Comparison of ENCODE assay signal across 8 cellular contexts in the genomic region with DNA sequence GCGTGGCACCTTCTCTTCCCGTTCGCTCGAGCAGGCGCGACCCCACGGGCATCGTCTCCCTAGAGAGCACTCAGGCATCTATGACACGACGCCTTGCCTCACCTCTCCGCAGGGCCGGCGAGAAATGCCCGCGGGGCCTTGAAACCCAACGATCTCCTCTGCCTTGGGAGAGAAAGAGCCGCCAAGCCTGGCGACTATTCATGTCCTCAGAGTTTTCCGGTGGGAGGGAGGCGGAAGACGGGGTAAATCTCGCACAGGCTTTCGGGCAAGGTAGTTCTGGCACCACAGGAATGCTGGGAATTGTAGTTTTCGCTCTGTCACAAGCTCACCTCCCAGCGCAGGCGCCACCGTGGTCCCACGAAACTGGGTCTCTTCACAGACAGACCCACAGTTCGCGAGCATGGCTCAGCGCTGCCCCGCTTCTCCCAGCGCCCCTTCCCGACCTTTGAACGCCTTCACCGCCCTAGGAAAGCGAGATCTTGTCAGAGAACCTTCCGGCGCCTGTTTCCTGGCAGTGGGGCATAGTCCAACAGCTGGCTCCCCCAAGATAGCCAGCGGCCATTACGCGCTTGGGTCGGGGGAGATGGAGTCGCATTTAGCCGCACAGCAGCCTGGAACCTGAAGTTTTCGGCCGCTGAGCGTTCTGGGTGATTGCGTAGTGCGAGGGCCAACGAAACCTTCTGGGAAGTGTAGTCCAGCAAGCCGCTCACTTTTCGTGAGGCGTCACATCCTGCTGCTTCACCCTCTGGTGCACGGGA. TPM values are rescaled to one million over a fixed set of nuclear protein-coding genes. Genes with fewer than 3 reads are reported as not detected.
DNase-seq lines count a peak whose midpoint lies in the region; ATAC-seq and TF ChIP-seq lines count a peak whose summit lies in the region.

A gene with protein sequence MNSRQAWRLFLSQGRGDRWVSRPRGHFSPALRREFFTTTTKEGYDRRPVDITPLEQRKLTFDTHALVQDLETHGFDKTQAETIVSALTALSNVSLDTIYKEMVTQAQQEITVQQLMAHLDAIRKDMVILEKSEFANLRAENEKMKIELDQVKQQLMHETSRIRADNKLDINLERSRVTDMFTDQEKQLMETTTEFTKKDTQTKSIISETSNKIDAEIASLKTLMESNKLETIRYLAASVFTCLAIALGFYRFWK (minus strand): TSS at position 597 of the 758 bp plus-strand sequence. CDS start 395 bp downstream, at position 202.

- H3K27ac Mint-ChIP-seq in WTC11 = peak within 1 kb of the TSS; percentile 99

- peak within 1 kb of the TSS; percentile 92 for H2AFZ ChIP-seq in smooth muscle cell (ENCODE audit: low read depth)

- peaks cover 38% of the 10 kb centered on the region for H3K79me2 ChIP-seq in smooth muscle cell (ENCODE audit: low read depth)

- TF ChIP-seq CTCF in WTC11 (IDR thresholded peaks at IDR 0.05) = no peak
- no peak for TF ChIP-seq CTCF in cardiac fibroblast (IDR thresholded peaks at IDR 0.05; ENCODE audit: low read depth, low read length)
- peak; percentile 24 for TF ChIP-seq CTCF in smooth muscle cell (IDR thresholded peaks at IDR 0.05; ENCODE audit: borderline replicate concordance, insufficient read depth, poor library complexity, severe bottlenecking)

- under 1% methylated on average over 54 of the region's 55 CpGs for WGBS in smooth muscle cell (ENCODE audit: low lambda C conversion rate)

- no peaks in the 10 kb centered on the region for H3K27me3 Mint-ChIP-seq in WTC11 (ENCODE audit: low read depth)

- H3K4me3 ChIP-seq in cardiac fibroblast (replicated peaks in 1 of 2; ENCODE audit: low read depth in 2 of 2, low read length in 2 of 2) (peak within 1 kb of the TSS; percentile 90 to 91), smooth muscle cell (peak within 1 kb of the TSS; percentile 84)

- no peaks in the 10 kb centered on the region for H4K20me1 ChIP-seq in smooth muscle cell (ENCODE audit: low read depth)

- peaks cover 20% of the 10 kb centered on the region for H3K4me1 ChIP-seq in smooth muscle cell (ENCODE audit: low read depth)

- POLR2A ChIA-PET in WTC11 (lab: Charles Lee) = interaction anchor here (0.6 to 1.2 kb wide), 6 partner anchors 36 to 440 kb away, joined by 3 to 6 read pairs (median 4); a partner anchor contains a TSS

- H3K9me3 ChIP-seq in smooth muscle cell (replicated peaks; ENCODE audit: low read depth) = no peaks in the 10 kb centered on the region

- DNase-seq in AG08395 (ENCODE audit: low spot score) = peak; percentile 95
- DNase-seq in NCI-H226 = peak; percentile 97
- peak; percentile 94 for DNase-seq in WTC11 (ENCODE audit: low spot score)
- DNase-seq in cardiac fibroblast (ENCODE audit: low read depth in 2 of 2) = peak; percentile 98
- DNase-seq in iPS-NIHi7 (ENCODE audit: extremely low spot score) = peak; percentile 93
- peak; percentile 95 for DNase-seq in smooth muscle cell (lab: John Stamatoyannopoulos, UW; ENCODE audit: unreplicated experiment)

- peak within 1 kb of the TSS; percentile 91 for H3K4me3 Mint-ChIP-seq in WTC11

- no peaks in the 10 kb centered on the region for H3K9me3 Mint-ChIP-seq in WTC11

- H3K36me3 Mint-ChIP-seq in WTC11 = no peaks in the 10 kb centered on the region

- peak within 1 kb of the TSS; percentile 94 for H3K27ac ChIP-seq in smooth muscle cell (ENCODE audit: low read depth)

- peaks cover 23% of the 10 kb centered on the region for H3K4me1 Mint-ChIP-seq in WTC11

- ATAC-seq in GM18909 (IDR thresholded peaks at IDR 0.05; ENCODE audit: poor library complexity, unreplicated experiment) (peak; percentile 90), HG03175 (IDR thresholded peaks at IDR 0.05; ENCODE audit: unreplicated experiment) (peak; percentile 87), WTC11 (peak; percentile 94)

- H3K9ac ChIP-seq in smooth muscle cell (ENCODE audit: low read depth) = peak within 1 kb of the TSS; percentile 92

- H3K4me2 ChIP-seq in smooth muscle cell = peak within 1 kb of the TSS; percentile 95

- H3F3A ChIP-seq in smooth muscle cell (ENCODE audit: low read depth) = peaks cover 6% of the 10 kb centered on the region

- no peaks in the 10 kb centered on the region for H3K27me3 ChIP-seq in smooth muscle cell (ENCODE audit: low read depth)

- no peaks in the 10 kb centered on the region for H3K36me3 ChIP-seq in smooth muscle cell (ENCODE audit: low read depth)

- CTCF ChIA-PET in WTC11 (lab: Charles Lee) = interaction anchor here (0.6 to 1.2 kb wide), 4 partner anchors 9 to 144 kb away, joined by 3 to 6 read pairs (median 3); a partner anchor contains a TSS

TF ChIP-seq in WTC11, 78 proteins besides CTCF, POLR2A, EP300 and RAD21 (continues in another document):
- TF ChIP-seq, protein P1, sequence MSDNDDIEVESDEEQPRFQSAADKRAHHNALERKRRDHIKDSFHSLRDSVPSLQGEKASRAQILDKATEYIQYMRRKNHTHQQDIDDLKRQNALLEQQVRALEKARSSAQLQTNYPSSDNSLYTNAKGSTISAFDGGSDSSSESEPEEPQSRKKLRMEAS (CRISPR knock-in tag; IDR thresholded peaks at IDR 0.05) = peak; percentile 83
- TF ChIP-seq, protein P2, sequence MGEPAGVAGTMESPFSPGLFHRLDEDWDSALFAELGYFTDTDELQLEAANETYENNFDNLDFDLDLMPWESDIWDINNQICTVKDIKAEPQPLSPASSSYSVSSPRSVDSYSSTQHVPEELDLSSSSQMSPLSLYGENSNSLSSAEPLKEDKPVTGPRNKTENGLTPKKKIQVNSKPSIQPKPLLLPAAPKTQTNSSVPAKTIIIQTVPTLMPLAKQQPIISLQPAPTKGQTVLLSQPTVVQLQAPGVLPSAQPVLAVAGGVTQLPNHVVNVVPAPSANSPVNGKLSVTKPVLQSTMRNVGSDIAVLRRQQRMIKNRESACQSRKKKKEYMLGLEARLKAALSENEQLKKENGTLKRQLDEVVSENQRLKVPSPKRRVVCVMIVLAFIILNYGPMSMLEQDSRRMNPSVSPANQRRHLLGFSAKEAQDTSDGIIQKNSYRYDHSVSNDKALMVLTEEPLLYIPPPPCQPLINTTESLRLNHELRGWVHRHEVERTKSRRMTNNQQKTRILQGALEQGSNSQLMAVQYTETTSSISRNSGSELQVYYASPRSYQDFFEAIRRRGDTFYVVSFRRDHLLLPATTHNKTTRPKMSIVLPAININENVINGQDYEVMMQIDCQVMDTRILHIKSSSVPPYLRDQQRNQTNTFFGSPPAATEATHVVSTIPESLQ (CRISPR knock-in tag; IDR thresholded peaks at IDR 0.05) = no peak
- TF ChIP-seq, protein P3, sequence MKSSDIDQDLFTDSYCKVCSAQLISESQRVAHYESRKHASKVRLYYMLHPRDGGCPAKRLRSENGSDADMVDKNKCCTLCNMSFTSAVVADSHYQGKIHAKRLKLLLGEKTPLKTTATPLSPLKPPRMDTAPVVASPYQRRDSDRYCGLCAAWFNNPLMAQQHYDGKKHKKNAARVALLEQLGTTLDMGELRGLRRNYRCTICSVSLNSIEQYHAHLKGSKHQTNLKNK (CRISPR knock-in tag; IDR thresholded peaks at IDR 0.05) = no peak
- TF ChIP-seq ZNF232 (CRISPR knock-in tag; IDR thresholded peaks at IDR 0.05) (no peak), NR2C2 (CRISPR knock-in tag; IDR thresholded peaks at IDR 0.05) (no peak), SMAD3 (CRISPR knock-in tag; IDR thresholded peaks at IDR 0.05; ENCODE audit: borderline replicate concordance) (no peak), GABPB1 (CRISPR knock-in tag; IDR thresholded peaks at IDR 0.05) (peak; percentile 97), TP53 (CRISPR knock-in tag; IDR thresholded peaks at IDR 0.05) (peak; percentile 40; the same call in 1 of the 2 replicates), KAT7 (CRISPR knock-in tag; IDR thresholded peaks at IDR 0.05; ENCODE audit: borderline replicate concordance) (no peak)
- TF ChIP-seq, protein P4, sequence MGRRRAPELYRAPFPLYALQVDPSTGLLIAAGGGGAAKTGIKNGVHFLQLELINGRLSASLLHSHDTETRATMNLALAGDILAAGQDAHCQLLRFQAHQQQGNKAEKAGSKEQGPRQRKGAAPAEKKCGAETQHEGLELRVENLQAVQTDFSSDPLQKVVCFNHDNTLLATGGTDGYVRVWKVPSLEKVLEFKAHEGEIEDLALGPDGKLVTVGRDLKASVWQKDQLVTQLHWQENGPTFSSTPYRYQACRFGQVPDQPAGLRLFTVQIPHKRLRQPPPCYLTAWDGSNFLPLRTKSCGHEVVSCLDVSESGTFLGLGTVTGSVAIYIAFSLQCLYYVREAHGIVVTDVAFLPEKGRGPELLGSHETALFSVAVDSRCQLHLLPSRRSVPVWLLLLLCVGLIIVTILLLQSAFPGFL (CRISPR knock-in tag; IDR thresholded peaks at IDR 0.05; ENCODE audit: borderline replicate concordance) = 0 out of 2 replicates have a peak, but pooled peaks have one; percentile 34
- TF ChIP-seq, protein P5, sequence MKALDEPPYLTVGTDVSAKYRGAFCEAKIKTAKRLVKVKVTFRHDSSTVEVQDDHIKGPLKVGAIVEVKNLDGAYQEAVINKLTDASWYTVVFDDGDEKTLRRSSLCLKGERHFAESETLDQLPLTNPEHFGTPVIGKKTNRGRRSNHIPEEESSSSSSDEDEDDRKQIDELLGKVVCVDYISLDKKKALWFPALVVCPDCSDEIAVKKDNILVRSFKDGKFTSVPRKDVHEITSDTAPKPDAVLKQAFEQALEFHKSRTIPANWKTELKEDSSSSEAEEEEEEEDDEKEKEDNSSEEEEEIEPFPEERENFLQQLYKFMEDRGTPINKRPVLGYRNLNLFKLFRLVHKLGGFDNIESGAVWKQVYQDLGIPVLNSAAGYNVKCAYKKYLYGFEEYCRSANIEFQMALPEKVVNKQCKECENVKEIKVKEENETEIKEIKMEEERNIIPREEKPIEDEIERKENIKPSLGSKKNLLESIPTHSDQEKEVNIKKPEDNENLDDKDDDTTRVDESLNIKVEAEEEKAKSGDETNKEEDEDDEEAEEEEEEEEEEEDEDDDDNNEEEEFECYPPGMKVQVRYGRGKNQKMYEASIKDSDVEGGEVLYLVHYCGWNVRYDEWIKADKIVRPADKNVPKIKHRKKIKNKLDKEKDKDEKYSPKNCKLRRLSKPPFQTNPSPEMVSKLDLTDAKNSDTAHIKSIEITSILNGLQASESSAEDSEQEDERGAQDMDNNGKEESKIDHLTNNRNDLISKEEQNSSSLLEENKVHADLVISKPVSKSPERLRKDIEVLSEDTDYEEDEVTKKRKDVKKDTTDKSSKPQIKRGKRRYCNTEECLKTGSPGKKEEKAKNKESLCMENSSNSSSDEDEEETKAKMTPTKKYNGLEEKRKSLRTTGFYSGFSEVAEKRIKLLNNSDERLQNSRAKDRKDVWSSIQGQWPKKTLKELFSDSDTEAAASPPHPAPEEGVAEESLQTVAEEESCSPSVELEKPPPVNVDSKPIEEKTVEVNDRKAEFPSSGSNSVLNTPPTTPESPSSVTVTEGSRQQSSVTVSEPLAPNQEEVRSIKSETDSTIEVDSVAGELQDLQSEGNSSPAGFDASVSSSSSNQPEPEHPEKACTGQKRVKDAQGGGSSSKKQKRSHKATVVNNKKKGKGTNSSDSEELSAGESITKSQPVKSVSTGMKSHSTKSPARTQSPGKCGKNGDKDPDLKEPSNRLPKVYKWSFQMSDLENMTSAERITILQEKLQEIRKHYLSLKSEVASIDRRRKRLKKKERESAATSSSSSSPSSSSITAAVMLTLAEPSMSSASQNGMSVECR (CRISPR knock-in tag; IDR thresholded peaks at IDR 0.05; ENCODE audit: borderline replicate concordance) = peak; percentile 69; the same call in 1 of the 2 replicates

RNA-seq across cellular contexts. Expression of the gene that starts here (rescaled TPM):
- 47.0 to 48.9 TPM (median 47.8 TPM) in 3 replicates for total RNA-seq in WTC11 (2021)
- total RNA-seq in smooth muscle cell = 60.2 and 91.1 TPM in 2 replicates
- polyA plus RNA-seq in smooth muscle cell = 79.2 and 86.4 TPM in 2 replicates

Comparison
In these comparisons a context has a peak if more than half of its experiments do, and no peak if none do; other contexts are left out.
1. Peak in every context shown above with its lines: DNase-seq, ATAC-seq, H3K4me3 ChIP-seq and H3K27ac ChIP-seq.